Comparison of ENCODE assay signal across 10 cellular contexts in genomic region chr3:188212308-188212969, GRCh38. TPM values are rescaled to one million over a fixed set of nuclear protein-coding genes. Genes with fewer than 3 reads are reported as not detected.
DNase-seq lines count a peak whose midpoint lies in the region; ATAC-seq and TF ChIP-seq lines count a peak whose summit lies in the region.
"Had no signal": no experiment of that assay in that cellular context is flagged by ENCODE, and none has a peak within 500 bp of the region (broad histone marks: within the 10 kb centered on the region; RNA-seq: fewer than 3 reads in every experiment).

No MANE protein-coding gene starts in this region.

- peak overlapping the region; percentile 98 for H3K27ac ChIP-seq in OCI-LY7 (ENCODE audit: low read depth, low read length, poor library complexity, severe bottlenecking)

- H3K4me2 ChIP-seq in OCI-LY7 (ENCODE audit: low read length), result 0 out of 2 replicates have a peak overlapping the region, but pooled peaks have one; percentile 80

- no peaks in the 10 kb centered on the region for H3K9me3 Mint-ChIP-seq in osteocyte (ENCODE audit: unreplicated experiment)

- no peaks in the 10 kb centered on the region for H3K27me3 Mint-ChIP-seq in osteocyte (ENCODE audit: unreplicated experiment)

- CTCF ChIA-PET in OCI-LY7 (lab: Charles Lee; ENCODE audit: unreplicated experiment), result no interaction called here

- H3K27ac Mint-ChIP-seq in osteocyte (ENCODE audit: unreplicated experiment), result peak overlapping the region; percentile 93

- ATAC-seq in GM18873 (IDR thresholded peaks at IDR 0.05; ENCODE audit: low FRiP score, unreplicated experiment) (no peak), GM19395 (IDR thresholded peaks at IDR 0.05; ENCODE audit: unreplicated experiment) (no peak)

- DNase-seq in AG08395 (ENCODE audit: low spot score) (peak; percentile 55), OCI-LY7 (ENCODE audit: low spot score) (no peak), fibroblast of the conjunctiva (ENCODE audit: low read depth) (peak; percentile 35), osteocyte (ENCODE audit: extremely low spot score, unreplicated experiment) (no peak), GM20000 (ENCODE audit: low spot score) (no peak), erythroblast (lab: John Stamatoyannopoulos, UW) (no peak)
- DNase-seq: amniotic stem cell, NCI-H510A had no signal

- POLR2A ChIA-PET in OCI-LY7 (lab: Charles Lee), result interaction anchor here (0.6 to 2.3 kb wide), 10 partner anchors 8 to 1560 kb away, joined by 3 to 9 read pairs (median 3); no protein-coding TSS in a partner anchor

- no peaks in the 10 kb centered on the region for H3K9me3 ChIP-seq in OCI-LY7 (ENCODE audit: low read length)

- no peaks in the 10 kb centered on the region for H4K20me1 ChIP-seq in OCI-LY7 (ENCODE audit: insufficient read depth, low read length)

- no peak overlapping the region for H3K4me3 ChIP-seq in OCI-LY7 (ENCODE audit: low read depth, low read length, poor library complexity, severe bottlenecking)

- peaks cover 13% of the 10 kb centered on the region for H3K36me3 Mint-ChIP-seq in osteocyte (ENCODE audit: unreplicated experiment)

- peaks cover 5% of the 10 kb centered on the region; the same call in 1 of the 2 replicates for H3K79me2 ChIP-seq in OCI-LY7 (ENCODE audit: insufficient read depth, low read depth, low read length)

- peaks cover 77% of the 10 kb centered on the region for H3K4me1 ChIP-seq in OCI-LY7 (ENCODE audit: insufficient read depth, low read length, poor library complexity, severe bottlenecking)

- no peaks in the 10 kb centered on the region for H3K36me3 ChIP-seq in OCI-LY7 (ENCODE audit: insufficient read depth, low read length)

- intact Hi-C loops in OCI-LY7 (cut with micrococcal nuclease; ENCODE audit: unreplicated experiment), result no loop called here

- peak overlapping the region; percentile 31 for H3K4me3 Mint-ChIP-seq in osteocyte (ENCODE audit: unreplicated experiment)

- no peak for TF ChIP-seq CTCF in OCI-LY7 (conservative IDR thresholded peaks at IDR 0.05; ENCODE audit: low read length)
- no peak for TF ChIP-seq CTCF in osteocyte (IDR thresholded peaks at IDR 0.05)
- no peak for TF ChIP-seq CTCF in GM20000 (IDR thresholded peaks at IDR 0.05; ENCODE audit: extremely low read depth, missing control alignments)

- no peak overlapping the region; the same call in 1 of the 2 replicates for H2AFZ ChIP-seq in OCI-LY7 (ENCODE audit: low read length)

- no peaks in the 10 kb centered on the region for H3K9me2 ChIP-seq in OCI-LY7 (ENCODE audit: insufficient read depth, low read length)

- TF ChIP-seq POLR2A in erythroblast (IDR thresholded peaks at IDR 0.05; ENCODE audit: low read length), result no peak

- peaks cover 73% of the 10 kb centered on the region for H3K4me1 Mint-ChIP-seq in osteocyte (ENCODE audit: unreplicated experiment)

- BruUV-seq in OCI-LY7 (replicated peaks; lab: Mats Ljungman, UMichigan), result no TSS peak

RNA-seq across cellular contexts. Expression of gene LPP, which starts 58.5 kb away (rescaled TPM):
- 7.4 and 10.9 TPM in 2 replicates for total RNA-seq in OCI-LY7 (2014; rRNA removed; shearing (Covaris generic))
- total RNA-seq in OCI-LY7 (2022), result 102 and 119 TPM in 2 replicates
- 184 and 187 TPM in 2 replicates for total RNA-seq in osteocyte

Comparison
In these comparisons a context has a peak if more than half of its experiments do, and no peak if none do; other contexts are left out.
1. DNase-seq: peak in AG08395 (single experiment) and fibroblast of the conjunctiva (single experiment); none in OCI-LY7 (single experiment), osteocyte (single experiment), GM20000 (single experiment) and erythroblast (0 of 2).